ENCODE assay signal across 1 cellular context in genomic region chr21:43825936-43826622, GRCh38.
TF ChIP-seq lines count a peak whose summit lies in the region.

No MANE protein-coding gene starts in this region.

TF ChIP-seq in endothelial cell of umbilical vein, 7 proteins besides CTCF, POLR2A, EP300 and RAD21:
- TF ChIP-seq EZH2 (IDR thresholded peaks at IDR 0.05; ENCODE audit: borderline replicate concordance, low read depth, low read length, severe bottlenecking) (no peak), MYC (IDR thresholded peaks at IDR 0.05; ENCODE audit: low read depth, low read length) (no peak), MAX (IDR thresholded peaks at IDR 0.05; ENCODE audit: insufficient read depth, insufficient read length) (no peak), JUN (IDR thresholded peaks at IDR 0.05; ENCODE audit: borderline replicate concordance, insufficient read depth, insufficient read length, low read depth) (no peak), FOS (IDR thresholded peaks at IDR 0.05; ENCODE audit: borderline replicate concordance, insufficient read depth, low read length) (no peak), POLR2AphosphoS5 (IDR thresholded peaks at IDR 0.05; ENCODE audit: insufficient read depth, low read depth, low read length) (no peak), GATA2 (IDR thresholded peaks at IDR 0.05; ENCODE audit: insufficient read depth, insufficient read length, low read depth, low read length) (no peak)
TF ChIP-seq in endothelial cell of umbilical vein: peak in this region for 0.
